ENCODE assay signal across 8 cellular contexts in the genomic region with DNA sequence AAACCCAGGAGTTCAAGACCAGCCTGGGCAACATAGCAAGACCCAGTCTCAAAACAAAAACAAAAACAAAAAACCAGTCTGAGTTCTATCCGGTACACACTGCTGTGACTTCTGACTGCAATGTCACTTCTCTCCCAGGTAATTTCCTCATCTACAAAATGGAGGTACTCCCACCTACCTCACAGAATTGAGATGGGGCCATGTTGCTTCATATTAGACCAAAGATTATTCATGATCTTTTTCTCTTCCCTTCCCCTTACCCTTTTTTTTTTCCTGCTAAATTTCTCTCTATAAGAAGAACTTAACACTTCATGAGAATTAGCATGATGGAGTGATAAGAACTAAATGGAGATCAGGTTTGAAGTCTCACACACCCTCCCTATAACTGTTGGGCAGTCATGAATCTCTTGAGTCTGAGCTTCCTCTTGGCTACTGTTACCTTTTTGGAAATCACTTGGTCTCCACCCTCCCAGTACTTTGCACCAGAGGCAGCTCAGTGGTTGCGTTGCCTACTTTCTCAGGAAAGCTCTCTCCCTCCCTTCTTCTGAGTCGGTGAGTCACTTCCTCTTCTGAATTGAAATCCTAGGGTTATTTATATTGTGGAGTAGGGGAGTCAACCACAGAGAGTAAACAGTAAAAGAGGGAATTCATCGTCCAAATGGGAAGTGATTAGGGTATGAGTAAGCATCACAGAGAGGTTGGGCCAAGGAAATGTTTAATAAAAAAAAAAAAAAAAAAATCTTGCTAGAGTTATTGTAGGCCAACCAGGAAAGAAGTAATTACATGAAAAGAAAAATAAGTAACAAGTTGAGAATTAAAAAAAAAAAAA. TPM values are rescaled to one million over a fixed set of nuclear protein-coding genes. Genes with fewer than 3 reads are reported as not detected.
A peak's percentile ranks its signal among the peaks of the same experiment; 100 is the strongest.
DNase-seq lines count a peak whose midpoint lies in the region; ATAC-seq and TF ChIP-seq lines count a peak whose summit lies in the region.

No MANE protein-coding gene starts in this region.

- BruUV-seq in OCI-LY7 (replicated peaks; lab: Mats Ljungman, UMichigan), result no TSS peak

- no peaks in the 10 kb centered on the region for H3K9me3 ChIP-seq in adipocyte (ENCODE audit: control insufficient read depth, low read length)
- H3K9me3 ChIP-seq in stomach, result no peaks in the 10 kb centered on the region
- H3K9me3 ChIP-seq in OCI-LY7 (ENCODE audit: low read length), result no peaks in the 10 kb centered on the region

- no peak overlapping the region for H2AFZ ChIP-seq in OCI-LY7 (ENCODE audit: low read length)

- CTCF ChIA-PET in OCI-LY7 (lab: Charles Lee; ENCODE audit: unreplicated experiment), result no interaction called here

- peaks cover 25% of the 10 kb centered on the region for H3K4me1 ChIP-seq in adipocyte (ENCODE audit: control insufficient read depth, insufficient read depth, low read length)
- peaks cover 18 to 47% (median 40%) of the 10 kb centered on the region in 4 donors for H3K4me1 ChIP-seq in stomach
- no peaks in the 10 kb centered on the region for H3K4me1 ChIP-seq in OCI-LY7 (ENCODE audit: insufficient read depth, low read length, poor library complexity, severe bottlenecking)

- no peak for TF ChIP-seq EP300 in stomach (IDR thresholded peaks at IDR 0.05)

- no peak overlapping the region for H3K9ac ChIP-seq in adipocyte (ENCODE audit: low read length)

- intact Hi-C loops in stomach (cut with DNase I; ENCODE audit: low total_unique reads) (no loop called here), OCI-LY7 (cut with micrococcal nuclease; ENCODE audit: unreplicated experiment) (no loop called here)

- no peaks in the 10 kb centered on the region for H3K9me2 ChIP-seq in OCI-LY7 (ENCODE audit: insufficient read depth, low read length)

- WGBS in stomach, 5 donors, result 23 to 31% (median 29%) methylated on average over 4 of the region's 4 CpGs

- H3K4me2 ChIP-seq in OCI-LY7 (ENCODE audit: low read length), result no peak overlapping the region

- ATAC-seq in GM18498 (IDR thresholded peaks at IDR 0.05; ENCODE audit: unreplicated experiment), result no peak

- H3K36me3 ChIP-seq in adipocyte (ENCODE audit: control insufficient read depth, insufficient read depth, low read length, severe bottlenecking) (no peaks in the 10 kb centered on the region), stomach (peaks cover 0 to 31% (median 23%) of the 10 kb centered on the region in 4 donors), OCI-LY7 (ENCODE audit: insufficient read depth, low read length) (peaks cover 18% of the 10 kb centered on the region)

- H4K20me1 ChIP-seq in OCI-LY7 (ENCODE audit: insufficient read depth, low read length), result no peaks in the 10 kb centered on the region

- TF ChIP-seq CTCF in stomach (IDR thresholded peaks at IDR 0.05), result no peak
- TF ChIP-seq CTCF in OCI-LY7 (conservative IDR thresholded peaks at IDR 0.05; ENCODE audit: low read length), result no peak

- no peak for TF ChIP-seq POLR2A in stomach (IDR thresholded peaks at IDR 0.05)

- POLR2A ChIA-PET in OCI-LY7 (lab: Charles Lee), result interaction anchor here (0.7 to 0.8 kb wide), 2 partner anchors 182 to 649 kb away, joined by 3 to 4 read pairs; partner anchors contain the start of gene MAP3K5

- H3K27me3 ChIP-seq in adipocyte (replicated peaks; ENCODE audit: control insufficient read depth, insufficient read depth, low read length) (no peaks in the 10 kb centered on the region), stomach (no peaks in the 10 kb centered on the region)

- H3K79me2 ChIP-seq in OCI-LY7 (ENCODE audit: insufficient read depth, low read depth, low read length), result no peaks in the 10 kb centered on the region

- H3K27ac ChIP-seq in stomach (peak overlapping the region; percentile 52 to 79 (median 72)), OCI-LY7 (ENCODE audit: low read depth, low read length, poor library complexity, severe bottlenecking) (no peak overlapping the region)

- H3K4me3 ChIP-seq in adipocyte (ENCODE audit: low read length) (no peak overlapping the region), stomach (no peak overlapping the region), OCI-LY7 (ENCODE audit: low read depth, low read length, poor library complexity, severe bottlenecking) (no peak overlapping the region)

- DNase-seq in EH (ENCODE audit: low read depth), result peak; percentile 99
- DNase-seq in NCI-H1436 (lab: John Stamatoyannopoulos, UW), result peak; percentile 24
- peak; percentile 95 for DNase-seq in adipocyte (ENCODE audit: low read depth)
- peak; percentile 46 for DNase-seq in iPS DF 4.7 (ENCODE audit: extremely low read depth, low spot score)
- DNase-seq in stomach, result peak; percentile 64
- DNase-seq in OCI-LY7 (ENCODE audit: low spot score), result no peak
- DNase-seq in activated CD4-positive, alpha-beta T cell treated with anti-CD3 and anti-CD28 coated beads, Interleukin-2, amount 50 U/mL, for 1 hour, result no peak

RNA-seq across cellular contexts. Expression of gene MAP7, which starts 59.9 kb away (rescaled TPM):
- total RNA-seq in stomach (10 to 100 TPM in 3 of 5 donors, 1 to 10 TPM in 2; 2.3 to 28.3 (median 14.5) TPM), OCI-LY7 (2022) (not detected in 2 replicates)
- polyA plus RNA-seq in stomach, result 10 to 100 TPM in 1 of 3 donors, 1 to 10 TPM in 2; 7.6 to 11.6 (median 7.8) TPM
- not detected in 2 replicates for total RNA-seq in OCI-LY7 (2014; rRNA removed; shearing (Covaris generic))

Comparison
In these comparisons a context has a peak if more than half of its experiments do, and no peak if none do; other contexts are left out.
1. DNase-seq: peak in EH (single experiment), NCI-H1436 (single experiment), adipocyte (single experiment), iPS DF 4.7 (single experiment) and stomach (single experiment); none in OCI-LY7 (single experiment) and activated CD4-positive, alpha-beta T cell treated with anti-CD3 and anti-CD28 coated beads, Interleukin-2, amount 50 U/mL, for 1 hour (single experiment).